8 cellular contexts compared by ENCODE assay signal in the genomic region with DNA sequence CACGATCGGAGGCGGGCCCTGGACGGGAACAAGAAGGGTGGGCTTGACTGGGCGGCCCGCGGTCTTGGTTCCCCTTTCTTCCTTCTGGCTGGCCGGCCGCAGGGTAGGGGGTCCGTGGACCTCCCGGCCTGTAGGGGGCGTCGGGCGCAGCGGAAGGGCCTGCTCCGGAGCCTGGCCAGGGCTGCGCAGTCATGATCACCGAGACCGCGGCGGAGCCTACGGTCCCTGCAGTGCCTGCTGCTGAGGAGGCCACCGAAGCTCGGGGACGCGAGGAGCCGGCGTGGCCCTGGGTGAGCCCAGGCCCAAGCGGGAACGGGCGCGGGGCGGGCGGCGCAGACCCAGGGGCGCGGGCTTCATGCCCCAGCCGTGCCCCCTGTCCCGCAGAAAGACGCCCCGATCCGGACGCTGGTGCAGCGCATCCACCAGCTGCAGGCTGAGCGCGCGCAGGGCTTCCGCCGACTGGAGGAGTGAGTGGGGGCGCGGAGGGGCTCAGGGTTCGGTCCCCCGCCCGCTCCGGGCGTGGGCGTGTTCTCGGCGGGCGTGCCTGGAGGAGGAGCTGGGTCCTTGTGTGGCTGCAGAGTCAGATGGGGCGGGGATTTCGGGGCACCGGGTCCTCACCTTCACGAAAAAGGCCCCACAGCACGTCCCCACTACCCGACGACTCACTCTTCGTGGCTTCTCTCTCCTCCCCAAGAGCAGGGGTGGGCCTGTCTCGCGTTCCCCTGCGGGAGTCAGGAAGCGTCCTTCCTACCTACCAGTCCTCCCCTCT. TPM values are rescaled to one million over a fixed set of nuclear protein-coding genes. Genes with fewer than 3 reads are reported as not detected.
DNase-seq lines count a peak whose midpoint lies in the region; ATAC-seq and TF ChIP-seq lines count a peak whose summit lies in the region.

A gene (plus strand): TSS at position 188 of the 769 bp plus-strand sequence. CDS start 4 bp downstream, at position 192.

- peak within 1 kb of the TSS; percentile 52 to 78 (median 65) for H3K27ac ChIP-seq in right lobe of liver

- CTCF ChIA-PET in BJ (lab: Yijun Ruan, JAX) = interaction anchor here (0.6 to 5.3 kb wide), 44 partner anchors 8 to 391 kb away, joined by 3 to 37 read pairs (median 4); a partner anchor contains a TSS

- peaks cover 0 to 8% (median 4%) of the 10 kb centered on the region in 4 donors for H3K4me1 ChIP-seq in right lobe of liver

- intact Hi-C loops in right lobe of liver (cut with DNase I) = no loop called here

- no peak for DNase-seq in BJ (ENCODE audit: low read depth)
- peak; percentile 80 for DNase-seq in NCI-H748 (lab: John Stamatoyannopoulos, UW; ENCODE audit: unreplicated experiment)
- peak; percentile 73 to 83 for DNase-seq in activated CD4-positive, alpha-beta T cell treated with anti-CD3 and anti-CD28 coated beads, Interleukin-2, amount 50 U/mL, for 24 hours (ENCODE audit: low read depth in 1 of 2, low spot score in 1 of 2)
- peak; percentile 64 to 84 for DNase-seq in dermis microvascular lymphatic vessel endothelial cell (ENCODE audit: low read depth in 2 of 2)
- DNase-seq in right lobe of liver = peak; percentile 83 to 87 (median 87)
- peak; percentile 91 to 93 for DNase-seq in stimulated activated CD4-positive, alpha-beta T cell treated with anti-CD3 and anti-CD28 coated beads, Interleukin-4, amount 100 ng/mL, for 4 hours

- 2% methylated on average over 11 of the region's 72 CpGs for WGBS in right lobe of liver (ENCODE audit: insufficient coverage, low coverage, low lambda C conversion rate, missing lambda C conversion rate)

- H3K4me3 ChIP-seq in BJ (ENCODE audit: low read depth, low read length) (peak within 1 kb of the TSS; percentile 76), right lobe of liver (peak within 1 kb of the TSS; percentile 77 to 92 (median 86))

- H3K27me3 ChIP-seq in BJ (ENCODE audit: control insufficient read depth, insufficient read depth, low read length) (no peaks in the 10 kb centered on the region), right lobe of liver (no peaks in the 10 kb centered on the region)

- TF ChIP-seq POLR2A in GM19193 (IDR thresholded peaks at IDR 0.05; ENCODE audit: extremely low read depth, insufficient read depth, insufficient read length) (peak; percentile 83), right lobe of liver (IDR thresholded peaks at IDR 0.05) (peak; percentile 61)

- TF ChIP-seq CTCF in BJ (IDR thresholded peaks at IDR 0.05; ENCODE audit: insufficient read depth, low read depth, low read length) (peak; percentile 89), right lobe of liver (IDR thresholded peaks at IDR 0.05) (peak; percentile 88 to 95 (median 90))

- no peaks in the 10 kb centered on the region for H3K9me3 ChIP-seq in right lobe of liver

- ATAC-seq in HG03432 (IDR thresholded peaks at IDR 0.05; ENCODE audit: unreplicated experiment) = peak; percentile 84
- ATAC-seq in right lobe of liver = peak; percentile 84 to 91 (median 87)

- H3K36me3 ChIP-seq in BJ (ENCODE audit: control insufficient read depth, insufficient read depth, low read length) (peaks cover 4% of the 10 kb centered on the region), right lobe of liver (peaks cover 0 to 9% (median 2%) of the 10 kb centered on the region in 4 donors)

- POLR2A ChIA-PET in BJ (lab: Charles Lee) = no interaction called here

RNA-seq across cellular contexts. Expression of the gene that starts here (rescaled TPM):
- polyA plus RNA-seq in BJ (2011; rRNA removed) = 22.4 and 24.3 TPM in 2 replicates
- 1.9 and 2.2 TPM in 2 replicates for polyA minus RNA-seq in BJ (2011; rRNA and poly(A)+ RNA removed)
- 45.4 and 56.6 TPM in 2 replicates for total RNA-seq in dermis microvascular lymphatic vessel endothelial cell
- 10 to 100 TPM; 30.4 to 71.7 (median 45.6) TPM for total RNA-seq in right lobe of liver
